9 cellular contexts compared by ENCODE assay signal in genomic region chr3:14925729-14926591, GRCh38. TPM values are rescaled to one million over a fixed set of nuclear protein-coding genes. Genes with fewer than 3 reads are reported as not detected.
DNase-seq lines count a peak whose midpoint lies in the region; ATAC-seq and TF ChIP-seq lines count a peak whose summit lies in the region.
"Had no signal": no experiment of that assay in that cellular context is flagged by ENCODE, and none has a peak within 500 bp of the region (broad histone marks: within the 10 kb centered on the region; RNA-seq: fewer than 3 reads in every experiment).

No MANE protein-coding gene starts in this region.

- H3K27me3 ChIP-seq in MM.1S (replicated peaks; ENCODE audit: insufficient read depth, low read length) (peaks cover 18% of the 10 kb centered on the region), fibroblast of lung (ENCODE audit: control insufficient read depth, insufficient read depth, low read length) (no peaks in the 10 kb centered on the region)

- 69 to 71% methylated on average over 9 of the region's 9 CpGs for WGBS in lower leg skin, 2 donors

- H3K36me3 Mint-ChIP-seq in neural crest cell (ENCODE audit: low read depth), result no peaks in the 10 kb centered on the region

- H3K4me1 Mint-ChIP-seq in neural crest cell, result no peaks in the 10 kb centered on the region
- H3K4me1 Mint-ChIP-seq: central memory CD8-positive, alpha-beta T cell had no signal

- H3K9me2 ChIP-seq in MM.1S (replicated peaks; ENCODE audit: insufficient read depth, low read length), result no peaks in the 10 kb centered on the region

- peak; percentile 75 for TF ChIP-seq CTCF in MM.1S (IDR thresholded peaks at IDR 0.05; ENCODE audit: low read length)
- TF ChIP-seq CTCF in fibroblast of lung (conservative IDR thresholded peaks at IDR 0.05 in 1 of 2, IDR thresholded peaks at IDR 0.05 in 1 of 2; ENCODE audit: low read depth in 1 of 2, low read length in 2 of 2), result peak; percentile 76 to 86
- peak; percentile 84 for TF ChIP-seq CTCF in neural crest cell (conservative IDR thresholded peaks at IDR 0.05)
- TF ChIP-seq CTCF in lower leg skin (IDR thresholded peaks at IDR 0.05), result peak in 1 of 3 donors; percentile 24

- H3K27ac Mint-ChIP-seq in neural crest cell (ENCODE audit: unreplicated experiment), result no peak overlapping the region

- no peaks in the 10 kb centered on the region for H3F3A ChIP-seq in MM.1S (ENCODE audit: insufficient read depth, low read length)

- H3K9me3 ChIP-seq in MM.1S (replicated peaks; ENCODE audit: insufficient read depth, low read length) (no peaks in the 10 kb centered on the region), SK-N-MC (ENCODE audit: low read depth, low read length) (no peaks in the 10 kb centered on the region), fibroblast of lung (ENCODE audit: control insufficient read depth, insufficient read depth, low read depth, low read length) (no peaks in the 10 kb centered on the region)

- H3K9me3 Mint-ChIP-seq in neural crest cell, result no peaks in the 10 kb centered on the region
- H3K9me3 Mint-ChIP-seq: central memory CD8-positive, alpha-beta T cell had no signal

- no peak overlapping the region for H3K4me3 ChIP-seq in MM.1S (ENCODE audit: low read length)
- H3K4me3 ChIP-seq in SK-N-MC, result no peak overlapping the region
- no peak overlapping the region for H3K4me3 ChIP-seq in fibroblast of lung (replicated peaks in 1 of 4; ENCODE audit: control extremely low read depth in 1 of 4, insufficient read depth in 1 of 4, low read depth in 3 of 4, low read length in 4 of 4)
- no peak overlapping the region for H3K4me3 ChIP-seq in lower leg skin (ENCODE audit: low read depth, poor library complexity, severe bottlenecking)

- H3K27me3 Mint-ChIP-seq in neural crest cell (ENCODE audit: low read depth), result peaks cover 4% of the 10 kb centered on the region
- H3K27me3 Mint-ChIP-seq: central memory CD8-positive, alpha-beta T cell had no signal

- ATAC-seq in Right ventricle myocardium inferior, result no peak

- H3K4me2 ChIP-seq in MM.1S (ENCODE audit: low read depth, low read length) (no peak overlapping the region), fibroblast of lung (ENCODE audit: extremely low read depth, insufficient read depth, low read length) (no peak overlapping the region)

- intact Hi-C loops in Right ventricle myocardium inferior (cut with DNase I), result loop anchor here (5.0 kb wide), 1 partner anchor 121 kb away; no protein-coding TSS in a partner anchor
- intact Hi-C loops in cardiac septum (cut with DNase I), result loop anchor here (5.0 kb wide), 1 partner anchor 116 kb away; no protein-coding TSS in a partner anchor
- intact Hi-C loops in lower leg skin (cut with DNase I; ENCODE audit: low total_unique reads), result loop anchor here (10.0 kb wide), 1 partner anchor 251 kb away; the partner anchor contains the start of gene C3orf20

- H2AFZ ChIP-seq in MM.1S (ENCODE audit: low read length) (no peak overlapping the region), fibroblast of lung (ENCODE audit: low read length) (no peak overlapping the region)

- no peaks in the 10 kb centered on the region for H3K4me1 ChIP-seq in MM.1S (ENCODE audit: low read length)
- H3K4me1 ChIP-seq in fibroblast of lung (ENCODE audit: control insufficient read depth, extremely low read depth, insufficient read depth, low read length), result no peaks in the 10 kb centered on the region

- H3K9ac ChIP-seq in MM.1S (ENCODE audit: low read length), result no peak overlapping the region
- no peak overlapping the region for H3K9ac ChIP-seq in SK-N-MC (ENCODE audit: insufficient read length)
- H3K9ac ChIP-seq in fibroblast of lung (ENCODE audit: insufficient read depth, low read length), result no peak overlapping the region

- H3K27ac ChIP-seq in MM.1S (ENCODE audit: low read length), result no peak overlapping the region
- no peak overlapping the region for H3K27ac ChIP-seq in SK-N-MC
- no peak overlapping the region for H3K27ac ChIP-seq in fibroblast of lung (ENCODE audit: insufficient read depth, low read length)

- H3K79me2 ChIP-seq in MM.1S (ENCODE audit: low read length), result no peaks in the 10 kb centered on the region
- no peaks in the 10 kb centered on the region for H3K79me2 ChIP-seq in fibroblast of lung (ENCODE audit: control insufficient read depth, insufficient read depth, low read length)

- H3K4me3 Mint-ChIP-seq in neural crest cell, result no peak overlapping the region
- H3K4me3 Mint-ChIP-seq: central memory CD8-positive, alpha-beta T cell had no signal

- H4K20me1 ChIP-seq in MM.1S (ENCODE audit: insufficient read depth, low read length) (no peaks in the 10 kb centered on the region), fibroblast of lung (ENCODE audit: control insufficient read depth, extremely low read depth, insufficient read depth, low read length) (no peaks in the 10 kb centered on the region)

- H3K36me3 ChIP-seq in MM.1S (replicated peaks; ENCODE audit: insufficient read depth, low read length) (no peaks in the 10 kb centered on the region), SK-N-MC (ENCODE audit: insufficient read depth, low read length) (no peaks in the 10 kb centered on the region), fibroblast of lung (ENCODE audit: control insufficient read depth, insufficient read depth, low read length) (no peaks in the 10 kb centered on the region)

- no peak for TF ChIP-seq POLR2A in lower leg skin (IDR thresholded peaks at IDR 0.05)

- DNase-seq in Right ventricle myocardium inferior (ENCODE audit: missing footprints) (peak; percentile 8), cardiac septum (ENCODE audit: low spot score) (no peak), MM.1S (peak; percentile 42), SK-N-MC (ENCODE audit: low read depth, low spot score) (peak; percentile 14), fibroblast of lung (ENCODE audit: low read depth in 2 of 2) (peak; percentile 56 to 77), neural crest cell (ENCODE audit: low read depth, low spot score) (peak; percentile 38), lower leg skin (ENCODE audit: low spot score in 2 of 2) (no peak)
- DNase-seq in activated T-cell treated with anti-CD3 and anti-CD28 coated beads, Interleukin-2, amount 50 U/mL, for 1 hour, result no peak

RNA-seq across cellular contexts. Expression of gene NR2C2, which starts 21.4 kb away (rescaled TPM):
- total RNA-seq in Right ventricle myocardium inferior (28.6 TPM), cardiac septum (32.7 TPM), fibroblast of lung (20.0 and 27.9 TPM in 2 replicates), neural crest cell (34.4 and 37.7 TPM in 2 replicates), lower leg skin (10 to 100 TPM; 24.3 to 58.2 (median 39.9) TPM)
- 13.5 and 15.0 TPM in 2 replicates for polyA plus RNA-seq in fibroblast of lung
- polyA plus RNA-seq in fibroblast of lung (2012), result 10.3 and 14.2 TPM in 2 replicates
- 55.2 and 56.2 TPM in 2 replicates for polyA minus RNA-seq in fibroblast of lung (ENCODE audit: low replicate concordance)

Comparison
In these comparisons a context has a peak if more than half of its experiments do, and no peak if none do; other contexts are left out.
1. DNase-seq: peak in Right ventricle myocardium inferior (single experiment), MM.1S (single experiment), SK-N-MC (single experiment), fibroblast of lung (2 of 2) and neural crest cell (single experiment); none in cardiac septum (single experiment), activated T-cell treated with anti-CD3 and anti-CD28 coated beads, Interleukin-2, amount 50 U/mL, for 1 hour (single experiment) and lower leg skin (0 of 2).